8 cellular contexts compared by ENCODE assay signal in genomic region chr13:50130686-50131051, GRCh38.
DNase-seq lines count a peak whose midpoint lies in the region; ATAC-seq and TF ChIP-seq lines count a peak whose summit lies in the region.

No MANE protein-coding gene starts in this region.

- peak overlapping the region; percentile 89 for H3K4me3 Mint-ChIP-seq in activated B cell treated with CpG ODN at 0.5 μM for 24 hours

- no peak for TF ChIP-seq POLR2A in GM18505 (IDR thresholded peaks at IDR 0.05; ENCODE audit: borderline replicate concordance, extremely low read depth, insufficient read depth, insufficient read length)

- DNase-seq in AG08396 (ENCODE audit: low spot score) (peak; percentile 57), activated B cell treated with CpG ODN at 0.5 μM for 24 hours (peak; percentile 54), fibroblast of pulmonary artery (ENCODE audit: low read depth) (peak; percentile 69), COLO829 (ENCODE audit: low spot score) (no peak)

- peak; percentile 13 for ATAC-seq in GM21515 (IDR thresholded peaks at IDR 0.05; ENCODE audit: unreplicated experiment)
- ATAC-seq in activated B cell treated with CpG ODN at 0.5 μM for 24 hours (ENCODE audit: low read depth): peak; percentile 36
- ATAC-seq in GM18505 (IDR thresholded peaks at IDR 0.05; ENCODE audit: unreplicated experiment): no peak
- ATAC-seq in HG03280 (IDR thresholded peaks at IDR 0.05; ENCODE audit: unreplicated experiment): no peak

- TF ChIP-seq CTCF in activated B cell treated with CpG ODN at 0.5 μM for 24 hours (IDR thresholded peaks at IDR 0.05) (no peak), fibroblast of pulmonary artery (IDR thresholded peaks at IDR 0.05; ENCODE audit: low read length, missing control alignments) (no peak), neutrophil (IDR thresholded peaks at IDR 0.05) (no peak)

- no peaks in the 10 kb centered on the region for H3K9me3 ChIP-seq in neutrophil

- peaks cover 16% of the 10 kb centered on the region for H3K27me3 Mint-ChIP-seq in activated B cell treated with CpG ODN at 0.5 μM for 24 hours

- no peaks in the 10 kb centered on the region for H3K36me3 ChIP-seq in neutrophil

- CTCF ChIA-PET in activated B cell treated with CpG ODN at 0.5 μM for 24 hours (lab: Charles Lee): interaction anchor here (0.6 to 2.0 kb wide), 4 partner anchors 105 to 669 kb away, joined by 3 to 7 read pairs (median 3); partner anchors contain the start of gene TRIM13

- intact Hi-C loops in activated B cell treated with CpG ODN at 0.5 μM for 24 hours (cut with micrococcal nuclease): loop anchor here (1.0 to 5.0 kb wide), 10 partner anchors 7 to 1322 kb away; partner anchors contain the start of genes INTS6 and TRIM13

- H3K4me1 ChIP-seq in neutrophil (ENCODE audit: control insufficient read depth in 1 of 2, insufficient read depth in 1 of 2, low read depth in 1 of 2, low read length in 1 of 2): peaks cover 58 to 63% of the 10 kb centered on the region in 2 experiments

- H3K4me3 ChIP-seq in fibroblast of pulmonary artery (replicated peaks; ENCODE audit: low read depth, low read length): peak overlapping the region; percentile 49
- H3K4me3 ChIP-seq in neutrophil (ENCODE audit: low read depth in 1 of 2, low read length in 1 of 2): peak overlapping the region; percentile 56 to 65

- H3K27me3 ChIP-seq in neutrophil: peaks cover 84% of the 10 kb centered on the region

- H3K4me1 Mint-ChIP-seq in activated B cell treated with CpG ODN at 0.5 μM for 24 hours: peaks cover 60% of the 10 kb centered on the region

- peaks cover 9% of the 10 kb centered on the region for H3K36me3 Mint-ChIP-seq in activated B cell treated with CpG ODN at 0.5 μM for 24 hours (ENCODE audit: low read depth)

- peak overlapping the region; percentile 95 for H3K27ac Mint-ChIP-seq in activated B cell treated with CpG ODN at 0.5 μM for 24 hours

- H3K9me3 Mint-ChIP-seq in activated B cell treated with CpG ODN at 0.5 μM for 24 hours: no peaks in the 10 kb centered on the region

- POLR2A ChIA-PET in activated B cell treated with CpG ODN at 0.5 μM for 24 hours (lab: Charles Lee): interaction anchor here (0.7 to 16.0 kb wide), 29 partner anchors 19 to 781 kb away, joined by 3 to 1044 read pairs (median 7); partner anchors contain the start of genes RNASEH2B and TRIM13

- H3K27ac ChIP-seq in neutrophil: peak overlapping the region; percentile 26

Comparison
In these comparisons a context has a peak if more than half of its experiments do, and no peak if none do; other contexts are left out.
1. ATAC-seq: peak in GM21515 (single experiment) and activated B cell treated with CpG ODN at 0.5 μM for 24 hours (single experiment); none in GM18505 (single experiment) and HG03280 (single experiment).